Comparison of ENCODE assay signal across 12 cellular contexts in genomic region chr7:106623846-106624245, GRCh38. TPM values are rescaled to one million over a fixed set of nuclear protein-coding genes. Genes with fewer than 3 reads are reported as not detected.
DNase-seq lines count a peak whose midpoint lies in the region; ATAC-seq and TF ChIP-seq lines count a peak whose summit lies in the region.
"Had no signal": no experiment of that assay in that cellular context is flagged by ENCODE, and none has a peak within 500 bp of the region (broad histone marks: within the 10 kb centered on the region; RNA-seq: fewer than 3 reads in every experiment).

No MANE protein-coding gene starts in this region.

- peaks cover 3% of the 10 kb centered on the region for H3K27me3 Mint-ChIP-seq in GM23338 (ENCODE audit: insufficient read depth, low read depth, poor library complexity)

- no peaks in the 10 kb centered on the region for H3K79me2 ChIP-seq in GM23338 (replicated peaks; ENCODE audit: insufficient read depth)

- H3K4me3 Mint-ChIP-seq in GM23338, result no peak overlapping the region
- H3K4me3 Mint-ChIP-seq: central memory CD8-positive, alpha-beta T cell had no signal

- no peak overlapping the region for H3K27ac Mint-ChIP-seq in GM23338

- peaks cover 18% of the 10 kb centered on the region for H3K4me1 ChIP-seq in GM23338 (ENCODE audit: insufficient read depth)
- peaks cover 0 to 37% (median 5%) of the 10 kb centered on the region in 4 donors for H3K4me1 ChIP-seq in tibial artery

- H3K4me3 ChIP-seq in GM23338, result no peak overlapping the region
- H3K4me3 ChIP-seq in fibroblast of pulmonary artery (replicated peaks; ENCODE audit: low read depth, low read length), result no peak overlapping the region
- H3K4me3 ChIP-seq in tibial artery, result no peak overlapping the region

- intact Hi-C loops in tibial artery (cut with DNase I; ENCODE audit: low total_unique reads), result no loop called here

- TF ChIP-seq CTCF in GM23338 (conservative IDR thresholded peaks at IDR 0.05; ENCODE audit: low read depth in 2 of 2) (no peak), fibroblast of pulmonary artery (IDR thresholded peaks at IDR 0.05; ENCODE audit: low read length, missing control alignments) (no peak), tibial artery (IDR thresholded peaks at IDR 0.05) (no peak)

- H2AFZ ChIP-seq in GM23338, result peak overlapping the region; percentile 32; the same call in 1 of the 2 replicates

- H3K4me2 ChIP-seq in GM23338, result no peak overlapping the region

- H4K20me1 ChIP-seq in GM23338 (replicated peaks; ENCODE audit: insufficient read depth), result no peaks in the 10 kb centered on the region

- peaks cover 10% of the 10 kb centered on the region; the same call in 2 of the 3 replicates for H3K9me3 Mint-ChIP-seq in GM23338

- peaks cover 0 to 10% (median 9%) of the 10 kb centered on the region in 3 donors for H3K9me3 ChIP-seq in tibial artery

- no peak for ATAC-seq in GM23338
- ATAC-seq in SK-N-SH treated with all-trans-retinoic acid at 6 μM for 48 hours, result peak; percentile 65; the same call in 2 of the 3 replicates
- ATAC-seq in GM18517 (IDR thresholded peaks at IDR 0.05; ENCODE audit: unreplicated experiment), result no peak
- ATAC-seq: left ventricle myocardium superior had no signal

- H3K9me2 ChIP-seq in GM23338 (ENCODE audit: insufficient read depth), result peaks cover 20% of the 10 kb centered on the region

- no peaks in the 10 kb centered on the region for H3K36me3 ChIP-seq in GM23338 (ENCODE audit: insufficient read depth)
- H3K36me3 ChIP-seq in tibial artery, result no peaks in the 10 kb centered on the region

- H3K36me3 Mint-ChIP-seq in GM23338 (ENCODE audit: low read depth), result no peaks in the 10 kb centered on the region; the same call in 2 of the 3 replicates

- H3K27ac ChIP-seq in GM23338 (ENCODE audit: low read depth) (no peak overlapping the region), tibial artery (peak overlapping the region; percentile 48 to 62)

- peaks cover 17% of the 10 kb centered on the region; the same call in 2 of the 3 replicates for H3K4me1 Mint-ChIP-seq in GM23338
- H3K4me1 Mint-ChIP-seq: central memory CD8-positive, alpha-beta T cell had no signal

- no peaks in the 10 kb centered on the region for H3F3A ChIP-seq in GM23338 (replicated peaks; ENCODE audit: low read depth)

- H3K27me3 ChIP-seq in GM23338 (ENCODE audit: insufficient read depth), result no peaks in the 10 kb centered on the region
- no peaks in the 10 kb centered on the region for H3K27me3 ChIP-seq in tibial artery

- DNase-seq in GM23338 (ENCODE audit: low spot score) (no peak), fibroblast of pulmonary artery (ENCODE audit: low read depth) (peak; percentile 47), tibial artery (peak in 1 of 2 donors; percentile 28), mesenteric fat pad (ENCODE audit: low spot score) (no peak)
- no peak for DNase-seq in activated CD4-positive, alpha-beta T cell treated with anti-CD3 and anti-CD28 coated beads for 48 hours
- DNase-seq: left ventricle myocardium superior; NCI-H526; stimulated activated CD4-positive, alpha-beta T cell treated with anti-CD3 and anti-CD28 coated beads, Interleukin-1b, Interleukin-23, amount 100 ng/mL, for 48 hours; stimulated activated naive CD4-positive, alpha-beta T cell treated with Interleukin-2 at 50 U/mL for 16 hours had no signal

TF ChIP-seq in GM23338, 12 proteins besides CTCF, POLR2A, EP300 and RAD21 (continues in another document):
- no peak for TF ChIP-seq CREB1 (CRISPR knock-in tag; IDR thresholded peaks at IDR 0.05; ENCODE audit: low read depth)

TF ChIP-seq in SK-N-SH treated with all-trans-retinoic acid at 6 μM for 48 hours, 23 proteins besides CTCF, POLR2A, EP300 and RAD21:
- no peak for TF ChIP-seq ZNF70 (CRISPR knock-in tag; IDR thresholded peaks at IDR 0.05)
- TF ChIP-seq GLIS3 (CRISPR knock-in tag; IDR thresholded peaks at IDR 0.05), result no peak

RNA-seq across cellular contexts. Expression of gene CCDC71L, which starts 37.1 kb away (rescaled TPM):
- total RNA-seq in GM23338 (2014; rRNA removed; shearing (Covaris generic)), result 19.1 and 32.3 TPM in 2 replicates
- polyA plus RNA-seq in GM23338 (2016; fragmentation: Nextera tagmentation; extraction: Ambion mirVana), result 8.4 and 9.8 TPM in 2 replicates
- 122 TPM for total RNA-seq in mesenteric fat pad
